22 cellular contexts compared by ENCODE assay signal in genomic region chr5:68000805-68001204, GRCh38.
"Had no signal": no experiment of that assay in that cellular context is flagged by ENCODE, and none has a peak within 500 bp of the region (broad histone marks: within the 10 kb centered on the region; RNA-seq: fewer than 3 reads in every experiment).

No MANE protein-coding gene starts in this region.

- H3K27ac ChIP-seq: colonic mucosa, left ventricle myocardium inferior, lower lobe of right lung, parathyroid adenoma, prostate gland, right lobe of liver, upper lobe of right lung, vagina had no signal

- H3K27me3 ChIP-seq: colonic mucosa, gastroesophageal sphincter, right lobe of liver, spleen, tibial artery, upper lobe of right lung, vagina had no signal

- H3K79me2 ChIP-seq: parathyroid adenoma had no signal

- H3K9me3 ChIP-seq: colonic mucosa, gastroesophageal sphincter, left ventricle myocardium inferior, lower lobe of right lung, prostate gland, right lobe of liver, spleen, tibial artery, upper lobe of right lung, vagina had no signal

- H2AFZ ChIP-seq: parathyroid adenoma had no signal

- H3K4me1 ChIP-seq: upper lobe of right lung had no signal

- H3K36me3 ChIP-seq: colonic mucosa, gastroesophageal sphincter, left ventricle myocardium inferior, lower lobe of right lung, prostate gland, right lobe of liver, spleen, tibial artery, upper lobe of right lung, vagina had no signal

- H3K4me3 ChIP-seq: colonic mucosa, gastroesophageal sphincter, left ventricle myocardium inferior, lower lobe of right lung, prostate gland, right lobe of liver, spleen, tibial artery, upper lobe of right lung, vagina had no signal

- H3K9ac ChIP-seq: parathyroid adenoma had no signal

- ATAC-seq: gastroesophageal sphincter; lower lobe of right lung; natural killer cell treated with Interleukin-12 subunit alpha and Interleukin-12 subunit beta and Interleukin-15 and Interleukin-18, amount 100 ng/mL, for 72 hours; right lobe of liver; stimulated activated memory B cell treated with anti-CD40 and anti-IgM and Interleukin-4, amounts not matched to agents 10 μg/mL and 1 μg/mL and 100 μg/mL, for 72 hours; upper lobe of right lung had no signal

- DNase-seq: colonic mucosa; dermis blood vessel endothelial cell; glutamatergic neuron; islet precursor cell; left ventricle myocardium inferior; lower lobe of right lung; mesenchymal stem cell; midbrain; retina; right lobe of liver; spleen; stimulated activated CD4-positive, alpha-beta T cell treated with anti-CD3 and anti-CD28 coated beads, Interleukin-15, amount 100 ng/mL, for 24 hours; stimulated activated CD4-positive, alpha-beta T cell treated with anti-CD3 and anti-CD28 coated beads, Interleukin-1b, Interleukin-23, amount 100 ng/mL, for 48 hours; stimulated activated CD4-positive, alpha-beta T cell treated with anti-CD3 and anti-CD28 coated beads, Interleukin-4, amount 100 ng/mL, for 24 hours; tibial artery; upper lobe of right lung had no signal
